8 cellular contexts compared by ENCODE assay signal in the genomic region with DNA sequence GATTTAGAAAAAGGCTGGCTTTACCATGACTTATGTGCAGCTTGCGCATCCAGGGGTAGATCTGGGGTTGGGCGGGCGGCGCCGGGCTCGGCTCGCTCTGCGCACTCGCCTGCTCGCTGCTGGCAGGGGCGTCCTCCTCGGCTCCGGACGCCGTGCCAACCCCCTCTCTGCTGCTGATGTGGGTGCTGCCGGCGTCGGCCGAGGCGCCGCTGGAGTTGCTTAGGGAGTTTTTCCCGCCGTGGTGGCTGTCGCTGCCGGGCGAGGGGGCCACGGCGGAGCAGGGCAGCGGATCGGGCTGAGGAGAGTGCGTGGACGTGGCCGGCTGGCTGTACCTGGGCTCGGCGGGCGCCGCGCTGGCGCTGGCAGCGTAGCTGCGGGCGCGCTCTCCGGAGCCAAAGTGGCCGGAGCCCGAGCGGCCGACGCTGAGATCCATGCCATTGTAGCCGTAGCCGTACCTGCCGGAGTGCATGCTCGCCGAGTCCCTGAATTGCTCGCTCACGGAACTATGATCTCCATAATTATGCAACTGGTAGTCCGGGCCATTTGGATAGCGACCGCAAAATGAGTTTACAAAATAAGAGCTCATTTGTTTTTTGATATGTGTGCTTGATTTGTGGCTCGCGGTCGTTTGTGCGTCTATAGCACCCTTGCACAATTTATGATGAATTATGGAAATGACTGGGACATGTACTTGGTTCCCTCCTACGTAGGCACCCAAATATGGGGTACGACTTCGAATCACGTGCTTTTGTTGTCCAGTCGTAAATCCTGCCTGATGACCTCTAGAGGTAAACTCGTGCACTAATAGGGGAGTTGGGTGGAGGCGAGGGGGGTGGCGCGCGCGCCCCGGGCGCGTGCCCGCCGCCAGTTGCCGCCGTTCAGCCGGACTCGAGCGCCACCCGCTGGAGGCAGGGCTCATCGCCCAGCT. TPM values are rescaled to one million over a fixed set of nuclear protein-coding genes. Genes with fewer than 3 reads are reported as not detected.
DNase-seq lines count a peak whose midpoint lies in the region; ATAC-seq and TF ChIP-seq lines count a peak whose summit lies in the region.

A gene (minus strand): TSS at position 660 of the 928 bp plus-strand sequence. CDS start 74 bp downstream, at position 586.

- no peaks in the 10 kb centered on the region for H3K27me3 ChIP-seq in mammary epithelial cell (ENCODE audit: insufficient read depth, low read length)
- H3K27me3 ChIP-seq in liver (ENCODE audit: control insufficient read depth in 4 of 4, insufficient read depth in 4 of 4, low read length in 3 of 4), result peaks cover 5 to 31% (median 16%) of the 10 kb centered on the region in 4 donors
- no peaks in the 10 kb centered on the region for H3K27me3 ChIP-seq in thoracic aorta (replicated peaks; ENCODE audit: insufficient read depth)
- peaks cover 24% of the 10 kb centered on the region for H3K27me3 ChIP-seq in effector memory CD4-positive, alpha-beta T cell (replicated peaks; ENCODE audit: control insufficient read depth, insufficient read depth, low read length, poor library complexity, severe bottlenecking)

- peak; percentile 95 for ATAC-seq in thoracic aorta (ENCODE audit: insufficient number of reproducible peaks, low FRiP score, low read depth)
- ATAC-seq in HG03432 (IDR thresholded peaks at IDR 0.05; ENCODE audit: unreplicated experiment), result no peak
- ATAC-seq in GM19395 (IDR thresholded peaks at IDR 0.05; ENCODE audit: unreplicated experiment), result no peak

- no peaks in the 10 kb centered on the region for H3K36me3 ChIP-seq in mammary epithelial cell (ENCODE audit: insufficient read depth, low read length)
- no peaks in the 10 kb centered on the region for H3K36me3 ChIP-seq in liver (ENCODE audit: control insufficient read depth in 4 of 4, insufficient read depth in 3 of 4, low read depth in 1 of 4, low read length in 3 of 4)
- peaks cover 11% of the 10 kb centered on the region for H3K36me3 ChIP-seq in thoracic aorta
- no peaks in the 10 kb centered on the region for H3K36me3 ChIP-seq in effector memory CD4-positive, alpha-beta T cell (ENCODE audit: control insufficient read depth, insufficient read depth, low read length)

- H3K9me3 ChIP-seq in mammary epithelial cell (replicated peaks; ENCODE audit: insufficient read depth, low read length) (no peaks in the 10 kb centered on the region), liver (ENCODE audit: control insufficient read depth in 4 of 4, low read length in 3 of 4) (peaks cover 0 to 11% (median 0%) of the 10 kb centered on the region in 4 donors), thoracic aorta (no peaks in the 10 kb centered on the region)
- no peaks in the 10 kb centered on the region for H3K9me3 ChIP-seq in effector memory CD4-positive, alpha-beta T cell (ENCODE audit: control insufficient read depth, low read length)

- TF ChIP-seq CTCF in mammary epithelial cell (conservative IDR thresholded peaks at IDR 0.05 in 1 of 2, IDR thresholded peaks at IDR 0.05 in 1 of 2; ENCODE audit: extremely low read depth in 1 of 2, insufficient read depth in 1 of 2, low read depth in 1 of 2, low read length in 2 of 2) (peak; percentile 75 to 91), liver (IDR thresholded peaks at IDR 0.05; ENCODE audit: low read depth, low read length, missing input control) (peak; percentile 47), thoracic aorta (IDR thresholded peaks at IDR 0.05) (peak; percentile 85)

- peaks cover 77% of the 10 kb centered on the region for H3K79me2 ChIP-seq in mammary epithelial cell (ENCODE audit: insufficient read depth, low read length)

- WGBS in mammary epithelial cell (ENCODE audit: low coverage, missing lambda C conversion rate), result 2% methylated on average over 34 of the region's 86 CpGs
- 13% methylated on average over 86 of the region's 86 CpGs for WGBS in liver

- TSS peak; percentile 83 for BruUV-seq in mammary epithelial cell (replicated peaks; lab: Mats Ljungman, UMichigan)

- CTCF ChIA-PET in mammary epithelial cell (lab: Charles Lee; ENCODE audit: low non-redundant PET), result interaction anchor here (0.6 to 0.7 kb wide), 6 partner anchors 28 to 776 kb away, joined by 3 to 5 read pairs (median 4); no protein-coding TSS in a partner anchor

- intact Hi-C loops in mammary epithelial cell (cut with micrococcal nuclease), result loop anchor here (1.0 to 5.0 kb wide), 8 partner anchors 457 to 1251 kb away; a partner anchor contains a TSS

- peak within 1 kb of the TSS; percentile 70 to 81 (median 74) for H3K4me3 ChIP-seq in mammary epithelial cell (replicated peaks in 1 of 3; ENCODE audit: insufficient read depth in 1 of 3, low read depth in 2 of 3, low read length in 3 of 3)
- H3K4me3 ChIP-seq in liver (ENCODE audit: low read depth in 1 of 3, low read length in 3 of 3), result peak within 1 kb of the TSS in 2 of 3 donors; percentile 15 to 45
- H3K4me3 ChIP-seq in thoracic aorta, result peak within 1 kb of the TSS; percentile 84
- no peak within 1 kb of the TSS for H3K4me3 ChIP-seq in effector memory CD4-positive, alpha-beta T cell (ENCODE audit: insufficient read depth, low read depth, low read length, poor library complexity, severe bottlenecking)

- peak within 1 kb of the TSS; percentile 86 for H2AFZ ChIP-seq in mammary epithelial cell (ENCODE audit: low read depth, low read length)

- H4K20me1 ChIP-seq in mammary epithelial cell (ENCODE audit: insufficient read depth, low read length), result no peaks in the 10 kb centered on the region

- H3K4me1 ChIP-seq in mammary epithelial cell (ENCODE audit: insufficient read depth, low read length) (peaks cover 60% of the 10 kb centered on the region), liver (ENCODE audit: control insufficient read depth in 4 of 4, insufficient read depth in 4 of 4, low read length in 3 of 4) (peaks cover 1 to 19% (median 10%) of the 10 kb centered on the region in 4 donors), thoracic aorta (ENCODE audit: control insufficient read depth in 1 of 2, low read depth in 2 of 2) (peaks cover 5 to 34% of the 10 kb centered on the region in 2 donors)
- peaks cover 4% of the 10 kb centered on the region for H3K4me1 ChIP-seq in effector memory CD4-positive, alpha-beta T cell (ENCODE audit: control insufficient read depth, insufficient read depth, low read length, poor library complexity, severe bottlenecking)

- H3K27ac ChIP-seq in mammary epithelial cell (ENCODE audit: insufficient read depth, low read depth, low read length) (peak within 1 kb of the TSS; percentile 89), liver (ENCODE audit: low read depth in 1 of 2, low read length in 2 of 2) (peak within 1 kb of the TSS; percentile 52 to 72), thoracic aorta (peak within 1 kb of the TSS; percentile 95 to 97)
- no peak within 1 kb of the TSS for H3K27ac ChIP-seq in effector memory CD4-positive, alpha-beta T cell (ENCODE audit: insufficient read depth, low read length, poor library complexity, severe bottlenecking)

- H3K4me2 ChIP-seq in mammary epithelial cell (ENCODE audit: insufficient read depth, low read depth, low read length), result peak within 1 kb of the TSS; percentile 99

- TF ChIP-seq RAD21 in liver (IDR thresholded peaks at IDR 0.05), result peak; percentile 55 to 62

- in situ Hi-C loops in mammary epithelial cell (cut with MboI; ENCODE audit: low sequenced_read_pairs in 2 of 2), result loop anchor here in 1 of 2 donors (5.0 to 10.0 kb wide), 3 partner anchors 41 to 778 kb away; a partner anchor contains a TSS

- DNase-seq in DMS53 (lab: John Stamatoyannopoulos, UW), result peak; percentile 96
- DNase-seq in NCI-H1105 (lab: John Stamatoyannopoulos, UW), result peak; percentile 68
- peak; percentile 99 for DNase-seq in mammary epithelial cell
- no peak for DNase-seq in thoracic aorta (ENCODE audit: low spot score)
- no peak for DNase-seq in effector memory CD4-positive, alpha-beta T cell

- dilution Hi-C loops in mammary epithelial cell (cut with HindIII; ENCODE audit: low sequenced_read_pairs), result no loop called here

- H3K9ac ChIP-seq in mammary epithelial cell (ENCODE audit: insufficient read depth, low read length) (peak within 1 kb of the TSS; percentile 91), liver (ENCODE audit: low read depth in 1 of 2, low read length in 2 of 2) (no peak within 1 kb of the TSS)

TF ChIP-seq in liver, 16 proteins besides CTCF, POLR2A, EP300 and RAD21:
- no peak for TF ChIP-seq YY1 (IDR thresholded peaks at IDR 0.05)
- peak; percentile 26 for TF ChIP-seq NR2F2 (IDR thresholded peaks at IDR 0.05)
TF ChIP-seq in liver: peak in this region for 1.

RNA-seq across cellular contexts. Expression of the gene that starts here (rescaled TPM):
- total RNA-seq in mammary epithelial cell (10 to 100 TPM in 1 of 2 donors, 1 to 10 TPM in 1; 9.1 to 11.0 TPM), liver (1 to 10 TPM in 1 of 2 donors, under 1 TPM in 1; 0.42 to 2.1 TPM), thoracic aorta (1 to 10 TPM in 1 of 2 donors, under 1 TPM in 1; 0.35 to 1.2 TPM)
- polyA plus RNA-seq in mammary epithelial cell (8.6 TPM), liver (under 1 TPM; 0.40 to 0.90 TPM)
- 4.3 TPM for polyA minus RNA-seq in mammary epithelial cell

Comparison
In these comparisons a context has a peak if more than half of its experiments do, and no peak if none do; other contexts are left out.
1. DNase-seq: peak in DMS53 (single experiment), NCI-H1105 (single experiment) and mammary epithelial cell (single experiment); none in thoracic aorta (single experiment) and effector memory CD4-positive, alpha-beta T cell (0 of 3).
2. Peak in every context shown above with its lines, with median percentiles within 50 percentile points of each other: CTCF ChIP-seq.